ENCODE assay signal across 25 cellular contexts in the genomic region with DNA sequence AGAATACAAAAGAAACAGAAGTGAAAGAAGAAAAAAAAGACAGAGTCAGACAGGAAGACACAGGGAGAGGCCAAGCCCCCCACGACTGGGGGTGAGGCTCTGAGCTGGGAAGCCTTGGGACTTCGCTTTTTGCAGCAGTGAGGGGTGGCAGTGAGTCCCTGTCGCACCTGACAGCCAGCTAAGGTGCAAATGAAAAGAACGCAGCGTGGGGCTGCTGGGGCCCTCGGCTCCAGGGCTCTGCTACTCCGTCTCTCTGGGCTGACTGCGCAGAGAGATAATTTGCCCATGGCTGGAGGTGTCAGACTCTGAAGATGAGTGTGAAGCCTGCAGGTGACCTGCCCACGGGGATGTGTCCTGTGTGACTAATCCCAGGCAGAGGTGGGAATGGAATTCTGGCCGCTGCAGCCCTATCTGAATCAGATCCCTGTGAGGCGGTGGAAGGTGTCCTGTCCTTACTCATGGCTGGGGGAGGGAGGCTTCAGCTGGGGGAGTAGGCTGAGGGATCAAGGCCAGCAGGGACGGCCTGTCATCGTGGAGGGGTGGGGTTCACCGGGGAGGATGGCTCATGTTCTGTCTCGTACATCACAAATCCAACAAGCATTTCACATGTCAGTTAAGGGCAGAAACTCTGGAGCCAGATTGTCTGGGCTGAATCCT.
DNase-seq lines count a peak whose midpoint lies in the region; ATAC-seq and TF ChIP-seq lines count a peak whose summit lies in the region.
"Had no signal": no experiment of that assay in that cellular context is flagged by ENCODE, and none has a peak within 500 bp of the region (broad histone marks: within the 10 kb centered on the region; RNA-seq: fewer than 3 reads in every experiment).

No MANE protein-coding gene starts in this region.

- intact Hi-C loops in body of pancreas (cut with DNase I), result no loop called here

- H3K79me2 ChIP-seq in GM23338 (replicated peaks; ENCODE audit: insufficient read depth), result no peaks in the 10 kb centered on the region

- TF ChIP-seq POLR2A in body of pancreas (IDR thresholded peaks at IDR 0.05), result no peak

- WGBS in body of pancreas, 2 donors, result 29% methylated on average over 15 of the region's 15 CpGs

- peaks cover 6% of the 10 kb centered on the region for H3K27me3 Mint-ChIP-seq in GM23338 (ENCODE audit: insufficient read depth, low read depth, poor library complexity)
- peaks cover 40% of the 10 kb centered on the region for H3K27me3 Mint-ChIP-seq in activated T-cell treated with anti-CD3 and anti-CD28 coated beads, Interleukin-2, amount 50 U/mL, for 4 hours (ENCODE audit: low read depth)

- DNase-seq in GM23338 (ENCODE audit: low spot score), result no peak
- DNase-seq in HT1080 (ENCODE audit: low read depth), result peak; percentile 48
- DNase-seq in amniotic epithelial cell (ENCODE audit: low read depth), result peak; percentile 26
- DNase-seq in kidney tubule cell (ENCODE audit: low spot score), result peak; percentile 83
- DNase-seq in activated T-cell treated with anti-CD3 and anti-CD28 coated beads, Interleukin-2, amount 50 U/mL, for 4 hours, result no peak
- DNase-seq in DMS53 (lab: John Stamatoyannopoulos, UW), result no peak
- DNase-seq in body of pancreas, result no peak
- no peak for DNase-seq in brain microvascular endothelial cell
- DNase-seq: activated CD4-positive, CD25-positive, alpha-beta regulatory T cell treated with anti-CD3 and anti-CD28 coated beads, Interleukin-2, amount 50 U/mL, for 72 hours; activated CD8-positive, alpha-beta T cell treated with anti-CD3 and anti-CD28 coated beads, Interleukin-2, amount 10 ng/mL, durations not matched to agents 7 days and 5 days; activated effector memory CD4-positive, alpha-beta T cell treated with anti-CD3 and anti-CD28 coated beads, Interleukin-2, amount 50 U/mL, for 16 hours; activated T-cell treated with anti-CD3 and anti-CD28 coated beads for 4 hours; colonic mucosa; effector memory CD4-positive, alpha-beta T cell; islet precursor cell; KBM-7; lower lobe of right lung; NCI-H1694; NCI-H524; psoas muscle; stimulated activated CD8-positive, alpha-beta memory T cell treated with anti-CD3 and anti-CD28 coated beads, Interleukin-4, amount 100 ng/mL, for 48 hours; stomach; transverse colon had no signal

- H3K36me3 ChIP-seq in GM23338 (ENCODE audit: insufficient read depth) (no peaks in the 10 kb centered on the region), body of pancreas (replicated peaks in 1 of 2; ENCODE audit: insufficient read depth in 1 of 2, low read depth in 2 of 2) (no peaks in the 10 kb centered on the region), brain microvascular endothelial cell (replicated peaks) (no peaks in the 10 kb centered on the region)
- H3K36me3 ChIP-seq: colonic mucosa, esophagus muscularis mucosa, lower lobe of right lung, stomach, transverse colon had no signal

- H3K9me2 ChIP-seq in GM23338 (ENCODE audit: insufficient read depth), result no peaks in the 10 kb centered on the region

- no peaks in the 10 kb centered on the region for H3K36me3 Mint-ChIP-seq in GM23338 (ENCODE audit: low read depth)
- H3K36me3 Mint-ChIP-seq in activated T-cell treated with anti-CD3 and anti-CD28 coated beads, Interleukin-2, amount 50 U/mL, for 4 hours (ENCODE audit: insufficient read depth), result no peaks in the 10 kb centered on the region

- no peaks in the 10 kb centered on the region; the same call in 2 of the 3 replicates for H3K9me3 Mint-ChIP-seq in GM23338
- no peaks in the 10 kb centered on the region for H3K9me3 Mint-ChIP-seq in activated T-cell treated with anti-CD3 and anti-CD28 coated beads, Interleukin-2, amount 50 U/mL, for 4 hours

- in situ Hi-C loops in brain microvascular endothelial cell (cut with HindIII; ENCODE audit: low pct_ligation_motif_present, low sequenced_read_pairs), result no loop called here

- no peaks in the 10 kb centered on the region for H3F3A ChIP-seq in GM23338 (replicated peaks; ENCODE audit: low read depth)

- no peak overlapping the region for H3K4me2 ChIP-seq in GM23338

- H3K27ac ChIP-seq in GM23338 (ENCODE audit: low read depth), result no peak overlapping the region
- no peak overlapping the region for H3K27ac ChIP-seq in body of pancreas
- H3K27ac ChIP-seq in brain microvascular endothelial cell, result no peak overlapping the region
- H3K27ac ChIP-seq: colonic mucosa, esophagus muscularis mucosa, lower lobe of right lung, psoas muscle, stomach, transverse colon had no signal

- H3K4me1 ChIP-seq in GM23338 (ENCODE audit: insufficient read depth), result peaks cover 4% of the 10 kb centered on the region; the same call in 1 of the 2 replicates
- H3K4me1 ChIP-seq in body of pancreas, result no peaks in the 10 kb centered on the region
- H3K4me1 ChIP-seq: colonic mucosa, esophagus muscularis mucosa, lower lobe of right lung, psoas muscle, stomach, transverse colon had no signal

- H3K27me3 ChIP-seq in GM23338 (ENCODE audit: insufficient read depth) (no peaks in the 10 kb centered on the region), body of pancreas (no peaks in the 10 kb centered on the region), brain microvascular endothelial cell (replicated peaks) (peaks cover 3% of the 10 kb centered on the region)

- no peak for TF ChIP-seq CTCF in GM23338 (conservative IDR thresholded peaks at IDR 0.05; ENCODE audit: low read depth in 2 of 2)
- TF ChIP-seq CTCF in body of pancreas (IDR thresholded peaks at IDR 0.05), result no peak
- no peak for TF ChIP-seq CTCF in brain microvascular endothelial cell (IDR thresholded peaks at IDR 0.05; ENCODE audit: low read depth, low read length, missing control alignments)

- H3K4me1 Mint-ChIP-seq in GM23338, result peaks cover 24% of the 10 kb centered on the region
- no peaks in the 10 kb centered on the region for H3K4me1 Mint-ChIP-seq in activated T-cell treated with anti-CD3 and anti-CD28 coated beads, Interleukin-2, amount 50 U/mL, for 4 hours (ENCODE audit: low read depth)

- no peak overlapping the region for H3K4me3 ChIP-seq in GM23338
- H3K4me3 ChIP-seq in body of pancreas, result no peak overlapping the region
- H3K4me3 ChIP-seq in brain microvascular endothelial cell (ENCODE audit: low read depth, low read length), result no peak overlapping the region
- H3K4me3 ChIP-seq: colonic mucosa, esophagus muscularis mucosa, lower lobe of right lung, psoas muscle, stomach, transverse colon had no signal

- H2AFZ ChIP-seq in GM23338, result no peak overlapping the region

- H4K20me1 ChIP-seq in GM23338 (replicated peaks; ENCODE audit: insufficient read depth), result no peaks in the 10 kb centered on the region

- ATAC-seq in GM23338 (peak; percentile 51), body of pancreas (no peak)
- ATAC-seq in activated T-cell treated with anti-CD3 and anti-CD28 coated beads, Interleukin-2, amount 50 U/mL, for 4 hours, result no peak
- ATAC-seq: activated CD8-positive, alpha-beta T cell treated with anti-CD3 and anti-CD28 coated beads, Interleukin-2, amount 10 ng/mL, durations not matched to agents 7 days and 5 days; lower lobe of right lung; Right ventricle myocardium inferior had no signal

- H3K9me3 ChIP-seq in body of pancreas, result no peaks in the 10 kb centered on the region
- H3K9me3 ChIP-seq: colonic mucosa, esophagus muscularis mucosa, lower lobe of right lung, psoas muscle, transverse colon had no signal

- no peak overlapping the region for H3K27ac Mint-ChIP-seq in GM23338
- H3K27ac Mint-ChIP-seq: activated CD8-positive, alpha-beta T cell treated with anti-CD3 and anti-CD28 coated beads, Interleukin-2, amount 10 ng/mL, durations not matched to agents 7 days and 5 days had no signal

- no peak overlapping the region; the same call in 2 of the 3 replicates for H3K4me3 Mint-ChIP-seq in GM23338
- H3K4me3 Mint-ChIP-seq in activated T-cell treated with anti-CD3 and anti-CD28 coated beads, Interleukin-2, amount 50 U/mL, for 4 hours, result no peak overlapping the region
- H3K4me3 Mint-ChIP-seq: activated CD8-positive, alpha-beta T cell treated with anti-CD3 and anti-CD28 coated beads, Interleukin-2, amount 10 ng/mL, durations not matched to agents 7 days and 5 days had no signal

TF ChIP-seq in GM23338, 12 proteins besides CTCF, POLR2A, EP300 and RAD21 (continues in another document):
- no peak for TF ChIP-seq CREB1 (CRISPR knock-in tag; IDR thresholded peaks at IDR 0.05; ENCODE audit: low read depth)
- TF ChIP-seq, protein P1, sequence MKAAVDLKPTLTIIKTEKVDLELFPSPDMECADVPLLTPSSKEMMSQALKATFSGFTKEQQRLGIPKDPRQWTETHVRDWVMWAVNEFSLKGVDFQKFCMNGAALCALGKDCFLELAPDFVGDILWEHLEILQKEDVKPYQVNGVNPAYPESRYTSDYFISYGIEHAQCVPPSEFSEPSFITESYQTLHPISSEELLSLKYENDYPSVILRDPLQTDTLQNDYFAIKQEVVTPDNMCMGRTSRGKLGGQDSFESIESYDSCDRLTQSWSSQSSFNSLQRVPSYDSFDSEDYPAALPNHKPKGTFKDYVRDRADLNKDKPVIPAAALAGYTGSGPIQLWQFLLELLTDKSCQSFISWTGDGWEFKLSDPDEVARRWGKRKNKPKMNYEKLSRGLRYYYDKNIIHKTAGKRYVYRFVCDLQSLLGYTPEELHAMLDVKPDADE (IDR thresholded peaks at IDR 0.05), result no peak

Comparison
In these comparisons a context has a peak if more than half of its experiments do, and no peak if none do; other contexts are left out.
1. DNase-seq: peak in HT1080 (single experiment), amniotic epithelial cell (single experiment) and kidney tubule cell (single experiment); none in GM23338 (single experiment), activated T-cell treated with anti-CD3 and anti-CD28 coated beads, Interleukin-2, amount 50 U/mL, for 4 hours (single experiment), DMS53 (single experiment), body of pancreas (0 of 4) and brain microvascular endothelial cell (single experiment).